28 cellular contexts compared by ENCODE assay signal in genomic region chr5:7811715-7812114, GRCh38. TPM values are rescaled to one million over a fixed set of nuclear protein-coding genes. Genes with fewer than 3 reads are reported as not detected.
DNase-seq lines count a peak whose midpoint lies in the region; ATAC-seq and TF ChIP-seq lines count a peak whose summit lies in the region.
"Had no signal": no experiment of that assay in that cellular context is flagged by ENCODE, and none has a peak within 500 bp of the region (broad histone marks: within the 10 kb centered on the region; RNA-seq: fewer than 3 reads in every experiment).

No MANE protein-coding gene starts in this region.

- no peaks in the 10 kb centered on the region for H3K9me2 ChIP-seq in Loucy (replicated peaks; ENCODE audit: low read depth, low read length)

- H3K27me3 ChIP-seq in Loucy (ENCODE audit: insufficient read depth, low read length, poor library complexity, severe bottlenecking), result no peaks in the 10 kb centered on the region
- no peaks in the 10 kb centered on the region for H3K27me3 ChIP-seq in layer of hippocampus (ENCODE audit: control insufficient read depth, insufficient read depth, low read length)
- H3K27me3 ChIP-seq in gastrocnemius medialis, result no peaks in the 10 kb centered on the region
- H3K27me3 ChIP-seq: SJSA1 had no signal

- peak in 1 of 2 donors; percentile 36 for ATAC-seq in gastrocnemius medialis
- no peak for ATAC-seq in HG02970 (IDR thresholded peaks at IDR 0.05; ENCODE audit: low FRiP score, unreplicated experiment)
- ATAC-seq: Right ventricle myocardium inferior had no signal

- no peaks in the 10 kb centered on the region for H3F3A ChIP-seq in Loucy (ENCODE audit: low read depth)

- peak; percentile 54 for DNase-seq in astrocyte of the hippocampus (ENCODE audit: low read depth, low spot score)
- no peak for DNase-seq in gastrocnemius medialis
- no peak for DNase-seq in OCI-M1 (lab: John Stamatoyannopoulos, UW)
- DNase-seq in SW480 (ENCODE audit: low spot score), result no peak
- DNase-seq in activated CD4-positive, alpha-beta T cell treated with anti-CD3 and anti-CD28 coated beads for 48 hours, result no peak
- DNase-seq: C1 segment of cervical spinal cord; Caco-2; CD4-positive, alpha-beta memory T cell; DMS 273 treated with DMSO at 0.1 percent for 48 hours; DMS79; GF-D8; Kasumi-1; NCI-H1105 treated with DMSO at 0.1 percent for 48 hours; NCI-H146; NCI-H2029; NCI-H446; NCI-H524 treated with DMSO at 0.1 percent for 48 hours; NCI-H774; NK-92 treated with Interleukin-12 subunit alpha and Interleukin-12 subunit beta, amount 100 ng/mL, for 24 hours; PC-9; T-helper 1 cell had no signal

- no peak for TF ChIP-seq POLR2A in gastrocnemius medialis (IDR thresholded peaks at IDR 0.05)

- no peaks in the 10 kb centered on the region for H3K79me2 ChIP-seq in Loucy (ENCODE audit: insufficient read depth, low read length)

- H4K20me1 ChIP-seq in Loucy (ENCODE audit: insufficient read depth, low read length, poor library complexity, severe bottlenecking), result no peaks in the 10 kb centered on the region

- H3K4me2 ChIP-seq in Loucy (ENCODE audit: low read depth, low read length, poor library complexity, severe bottlenecking), result no peak overlapping the region
- H3K4me2 ChIP-seq: PC-9 had no signal

- no peak for TF ChIP-seq CTCF in Loucy (conservative IDR thresholded peaks at IDR 0.05; ENCODE audit: low read length)
- no peak for TF ChIP-seq CTCF in gastrocnemius medialis (IDR thresholded peaks at IDR 0.05 in 4 of 5, conservative IDR thresholded peaks at IDR 0.05 in 1 of 5)

- intact Hi-C loops in gastrocnemius medialis (cut with DNase I; ENCODE audit: low total_unique reads), result no loop called here

- H3K4me3 ChIP-seq in Loucy (ENCODE audit: low read length, poor library complexity, severe bottlenecking), result no peak overlapping the region
- no peak overlapping the region for H3K4me3 ChIP-seq in gastrocnemius medialis
- H3K4me3 ChIP-seq: PC-9, SJSA1 had no signal

- in situ Hi-C loops in gastrocnemius medialis (cut with MboI; ENCODE audit: low sequenced_read_pairs in 4 of 4), result no loop called here

- H3K9me3 ChIP-seq in Loucy (ENCODE audit: insufficient read depth, low read depth, low read length), result no peaks in the 10 kb centered on the region
- H3K9me3 ChIP-seq in gastrocnemius medialis, result no peaks in the 10 kb centered on the region
- H3K9me3 ChIP-seq: Caco-2, SJSA1 had no signal

- peaks cover 29% of the 10 kb centered on the region for H3K4me1 ChIP-seq in Loucy (ENCODE audit: insufficient read depth, low read length, poor library complexity, severe bottlenecking)
- H3K4me1 ChIP-seq in gastrocnemius medialis, result peaks cover 4 to 10% of the 10 kb centered on the region in 2 donors
- H3K4me1 ChIP-seq: Caco-2, SJSA1 had no signal

- H3K27ac ChIP-seq in layer of hippocampus (ENCODE audit: low read depth, low read length) (peak overlapping the region; percentile 10), gastrocnemius medialis (peak overlapping the region; percentile 3 to 58 (median 36))
- H3K27ac ChIP-seq: PC-9, SJSA1 had no signal

- no peaks in the 10 kb centered on the region for H3K36me3 ChIP-seq in Loucy (ENCODE audit: insufficient read depth, low read length)
- no peaks in the 10 kb centered on the region for H3K36me3 ChIP-seq in gastrocnemius medialis
- H3K36me3 ChIP-seq: SJSA1 had no signal

- H3K9ac ChIP-seq in Loucy (ENCODE audit: low read depth, low read length, poor library complexity, severe bottlenecking), result no peak overlapping the region

- H2AFZ ChIP-seq in Loucy (ENCODE audit: low read length), result peak overlapping the region; percentile 69
- H2AFZ ChIP-seq: PC-9 had no signal

RNA-seq across cellular contexts. Expression of gene CFAP90, which starts 39.2 kb away (rescaled TPM):
- total RNA-seq in gastrocnemius medialis, result not detected
- total RNA-seq: CD4-positive, alpha-beta memory T cell; MCF 10A; PC-9; Right ventricle myocardium inferior; RPMI7951; SJSA1 had no signal

RNA-seq across cellular contexts. Expression of gene FASTKD3, which starts 57.1 kb away (rescaled TPM):
- total RNA-seq in gastrocnemius medialis, result 1 to 10 TPM; 6.8 to 9.4 (median 7.3) TPM

RNA-seq across cellular contexts. Expression of gene MTRR, which starts 57.2 kb away (rescaled TPM):
- 10 to 100 TPM; 27.9 to 75.1 (median 50.8) TPM for total RNA-seq in gastrocnemius medialis
